19 cellular contexts compared by ENCODE assay signal in genomic region chr10:126634915-126635314, GRCh38. TPM values are rescaled to one million over a fixed set of nuclear protein-coding genes. Genes with fewer than 3 reads are reported as not detected.
DNase-seq lines count a peak whose midpoint lies in the region; ATAC-seq and TF ChIP-seq lines count a peak whose summit lies in the region.
"Had no signal": no experiment of that assay in that cellular context is flagged by ENCODE, and none has a peak within 500 bp of the region (broad histone marks: within the 10 kb centered on the region; RNA-seq: fewer than 3 reads in every experiment).

No MANE protein-coding gene starts in this region.

- H3K36me3 Mint-ChIP-seq in brain (no peaks in the 10 kb centered on the region), progenitor cell of endocrine pancreas (ENCODE audit: insufficient read depth) (no peaks in the 10 kb centered on the region)
- H3K36me3 Mint-ChIP-seq: activated naive CD8-positive, alpha-beta T cell treated with anti-CD3 and anti-CD28 coated beads, Interleukin-2, amount 10 ng/mL, durations not matched to agents 7 days and 5 days; CD8-positive, alpha-beta memory T cell; IgD-negative memory B cell had no signal

- H3K9me3 ChIP-seq in A673 (ENCODE audit: low read depth, low read length, poor library complexity, severe bottlenecking) (no peaks in the 10 kb centered on the region), osteoblast (ENCODE audit: low read depth, low read length) (no peaks in the 10 kb centered on the region)

- H3K79me2 ChIP-seq in osteoblast (ENCODE audit: insufficient read depth, low read length): no peaks in the 10 kb centered on the region

- no peaks in the 10 kb centered on the region for H4K20me1 ChIP-seq in osteoblast (ENCODE audit: insufficient read depth, low read length)

- no peak for ATAC-seq in HG03159 (IDR thresholded peaks at IDR 0.05; ENCODE audit: unreplicated experiment)

- no TSS peak for BruUV-seq in A673 (replicated peaks; lab: Mats Ljungman, UMichigan)

- H3K27me3 ChIP-seq in A673 (replicated peaks; ENCODE audit: insufficient read depth, low read depth, low read length, poor library complexity): no peaks in the 10 kb centered on the region
- peaks cover 35% of the 10 kb centered on the region for H3K27me3 ChIP-seq in osteoblast (ENCODE audit: insufficient read depth, low read length)

- intact Hi-C loops in A673 (cut with micrococcal nuclease; ENCODE audit: unreplicated experiment): no loop called here

- H3K36me3 ChIP-seq in A673 (ENCODE audit: insufficient read depth, low read length, poor library complexity, severe bottlenecking): no peaks in the 10 kb centered on the region
- H3K36me3 ChIP-seq in osteoblast (ENCODE audit: insufficient read depth, low read length): no peaks in the 10 kb centered on the region

- H3K4me3 ChIP-seq in A673 (ENCODE audit: low read depth, low read length, poor library complexity, severe bottlenecking) (no peak overlapping the region), osteoblast (ENCODE audit: insufficient read depth, low read length) (no peak overlapping the region)

- peak overlapping the region in 3 of 5 experiments; percentile 38 to 49 (median 47) for H3K27ac Mint-ChIP-seq in brain
- H3K27ac Mint-ChIP-seq in progenitor cell of endocrine pancreas: no peak overlapping the region
- H3K27ac Mint-ChIP-seq: activated naive CD8-positive, alpha-beta T cell treated with anti-CD3 and anti-CD28 coated beads, Interleukin-2, amount 10 ng/mL, durations not matched to agents 7 days and 5 days; CD8-positive, alpha-beta memory T cell; IgD-negative memory B cell; T-helper 2 cell treated with Interferon-gamma antibody and Interleukin-4, amounts not matched to agents 5 μg/mL and 100 μg/mL, for 36 hours had no signal

- TF ChIP-seq CTCF in A673 (conservative IDR thresholded peaks at IDR 0.05; ENCODE audit: low read depth, low read length): no peak
- no peak for TF ChIP-seq CTCF in brain (conservative IDR thresholded peaks at IDR 0.05)
- no peak for TF ChIP-seq CTCF in progenitor cell of endocrine pancreas (IDR thresholded peaks at IDR 0.05; ENCODE audit: unreplicated experiment)
- no peak for TF ChIP-seq CTCF in osteoblast (IDR thresholded peaks at IDR 0.05; ENCODE audit: extremely low read depth, low read depth, low read length)

- CTCF ChIA-PET in A673 (lab: Charles Lee): interaction anchor here (0.5 kb wide), 1 partner anchor 36 kb away, joined by 3 read pairs; no protein-coding TSS in a partner anchor

- H3K4me1 ChIP-seq in A673 (ENCODE audit: insufficient read depth, low read length, poor library complexity, severe bottlenecking) (peaks cover 16% of the 10 kb centered on the region), osteoblast (ENCODE audit: insufficient read depth, low read length) (no peaks in the 10 kb centered on the region)

- H2AFZ ChIP-seq in osteoblast (ENCODE audit: low read length): no peak overlapping the region

- no peak overlapping the region for H3K4me2 ChIP-seq in osteoblast (ENCODE audit: insufficient read depth, low read length)

- peak overlapping the region; percentile 7 for H3K27ac ChIP-seq in A673 (ENCODE audit: low read depth, low read length, poor library complexity, severe bottlenecking)
- H3K27ac ChIP-seq in osteoblast (ENCODE audit: low read depth, low read length): no peak overlapping the region

- peak; percentile 84 for DNase-seq in A673 (ENCODE audit: low spot score)
- peak; percentile 44 for DNase-seq in HT1080 (ENCODE audit: low read depth)
- DNase-seq in kidney tubule cell (ENCODE audit: low spot score): peak; percentile 72
- DNase-seq in progenitor cell of endocrine pancreas (ENCODE audit: low spot score, unreplicated experiment): no peak
- DNase-seq in stimulated activated CD4-positive, alpha-beta T cell treated with anti-CD3 and anti-CD28 coated beads, Interleukin-4, amount 100 ng/mL, for 4 hours: no peak
- DNase-seq in osteoblast (ENCODE audit: insufficient read length, low spot score, missing footprints): no peak
- DNase-seq: activated CD4-positive, alpha-beta T cell treated with anti-CD3 and anti-CD28 coated beads, Interleukin-2, amount 50 U/mL, for 1 hour; activated naive CD8-positive, alpha-beta T cell treated with anti-CD3 and anti-CD28 coated beads, Interleukin-2, amount 10 ng/mL, durations not matched to agents 7 days and 5 days; activated T-cell treated with anti-CD3 and anti-CD28 coated beads, Interleukin-2, amount 50 U/mL, for 1 hour; CD8-positive, alpha-beta memory T cell; islet precursor cell; NCI-H1092 treated with DMSO at 0.1 percent for 48 hours; SIG-M5; trophoblast cell had no signal

- H3K27me3 Mint-ChIP-seq in brain: peaks cover 37% of the 10 kb centered on the region
- H3K27me3 Mint-ChIP-seq in progenitor cell of endocrine pancreas: peaks cover 17% of the 10 kb centered on the region
- H3K27me3 Mint-ChIP-seq: activated naive CD8-positive, alpha-beta T cell treated with anti-CD3 and anti-CD28 coated beads, Interleukin-2, amount 10 ng/mL, durations not matched to agents 7 days and 5 days; IgD-negative memory B cell had no signal

- POLR2A ChIA-PET in A673 (lab: Charles Lee; ENCODE audit: low non-redundant PET): no interaction called here

- H3K4me3 Mint-ChIP-seq in brain: no peak overlapping the region
- H3K4me3 Mint-ChIP-seq in progenitor cell of endocrine pancreas (ENCODE audit: low read depth): no peak overlapping the region
- H3K4me3 Mint-ChIP-seq: activated naive CD8-positive, alpha-beta T cell treated with anti-CD3 and anti-CD28 coated beads, Interleukin-2, amount 10 ng/mL, durations not matched to agents 7 days and 5 days; CD8-positive, alpha-beta memory T cell; IgD-negative memory B cell; T-helper 2 cell treated with Interferon-gamma antibody and Interleukin-4, amounts not matched to agents 5 μg/mL and 100 μg/mL, for 36 hours had no signal

- peaks cover 31% of the 10 kb centered on the region for H3K4me1 Mint-ChIP-seq in brain
- H3K4me1 Mint-ChIP-seq in progenitor cell of endocrine pancreas (ENCODE audit: low read depth): no peaks in the 10 kb centered on the region
- H3K4me1 Mint-ChIP-seq: activated naive CD8-positive, alpha-beta T cell treated with anti-CD3 and anti-CD28 coated beads, Interleukin-2, amount 10 ng/mL, durations not matched to agents 7 days and 5 days; CD8-positive, alpha-beta memory T cell had no signal

- H3K9me3 Mint-ChIP-seq in brain (peaks cover 0 to 6% (median 0%) of the 10 kb centered on the region in 5 experiments), progenitor cell of endocrine pancreas (ENCODE audit: low read depth) (no peaks in the 10 kb centered on the region)
- H3K9me3 Mint-ChIP-seq: activated naive CD8-positive, alpha-beta T cell treated with anti-CD3 and anti-CD28 coated beads, Interleukin-2, amount 10 ng/mL, durations not matched to agents 7 days and 5 days; T-helper 2 cell treated with Interferon-gamma antibody and Interleukin-4, amounts not matched to agents 5 μg/mL and 100 μg/mL, for 36 hours had no signal

RNA-seq across cellular contexts. Expression of gene C10orf90, which starts 35.6 kb away (rescaled TPM):
- total RNA-seq in A673 (2021): not detected in 2 replicates
- total RNA-seq in HT1080 (2014; rRNA removed; shearing (Covaris generic)): not detected in 2 replicates
- 0.18 TPM in 1 of 2 replicates, not detected in the other for polyA plus RNA-seq in HT1080 (2015; cell fraction: cytosol; rRNA removed)
- polyA plus RNA-seq in HT1080 (2015; cell fraction: nucleus; rRNA removed): 0.23 and 0.66 TPM in 2 replicates
- polyA plus RNA-seq in brain (ENCODE audit: insufficient read depth, low read depth, low replicate concordance): 9.6 TPM
- total RNA-seq in progenitor cell of endocrine pancreas: not detected in 2 replicates
- total RNA-seq in osteoblast: 0.59 and 0.72 TPM in 2 replicates
- total RNA-seq: activated naive CD8-positive, alpha-beta T cell treated with anti-CD3 and anti-CD28 coated beads, Interleukin-2, amount 10 ng/mL, durations not matched to agents 7 days and 5 days; CD8-positive, alpha-beta memory T cell; G401 had no signal
- polyA plus RNA-seq: CD8-positive, alpha-beta memory T cell; IgD-negative memory B cell had no signal

Comparison
In these comparisons a context has a peak if more than half of its experiments do, and no peak if none do; other contexts are left out.
1. DNase-seq: peak in A673 (single experiment), HT1080 (single experiment) and kidney tubule cell (single experiment); none in progenitor cell of endocrine pancreas (single experiment), stimulated activated CD4-positive, alpha-beta T cell treated with anti-CD3 and anti-CD28 coated beads, Interleukin-4, amount 100 ng/mL, for 4 hours (0 of 2) and osteoblast (single experiment).